In genomic region chr15:38197553-38197952, GRCh38 we compare ENCODE assay signal across 16 cellular contexts. TPM values are rescaled to one million over a fixed set of nuclear protein-coding genes. Genes with fewer than 3 reads are reported as not detected.
DNase-seq lines count a peak whose midpoint lies in the region; ATAC-seq, FAIRE-seq and TF ChIP-seq lines count a peak whose summit lies in the region.
"Had no signal": no experiment of that assay in that cellular context is flagged by ENCODE, and none has a peak within 500 bp of the region (broad histone marks: within the 10 kb centered on the region; RNA-seq: fewer than 3 reads in every experiment).

No MANE protein-coding gene starts in this region.

- H4K20me1 ChIP-seq in HepG2 (ENCODE audit: insufficient read depth, low read length) = no peaks in the 10 kb centered on the region
- H4K20me1 ChIP-seq: BLaER1 treated with 17β-estradiol and CSF1 and Interleukin-3, amounts not matched to agents 10 nM and 100 nM had no signal

- intact Hi-C loops in HepG2 (cut with micrococcal nuclease; ENCODE audit: unreplicated experiment) (no loop called here), right lobe of liver (cut with DNase I) (no loop called here)

- H3K9me3 ChIP-seq in HepG2 (ENCODE audit: low read length) (no peaks in the 10 kb centered on the region), right lobe of liver (no peaks in the 10 kb centered on the region), mesodermal cell (ENCODE audit: control insufficient read depth, low read length) (no peaks in the 10 kb centered on the region)
- H3K9me3 ChIP-seq: BLaER1 treated with 17β-estradiol and CSF1 and Interleukin-3, amounts not matched to agents 10 nM and 100 nM had no signal

- CTCF ChIA-PET in HepG2 (lab: Yijun Ruan, JAX; ENCODE audit: low intra/inter-chr PET ratio, low total read pairs) = no interaction called here

- H3K79me2 ChIP-seq in HepG2 (ENCODE audit: insufficient read depth, low read length) = no peaks in the 10 kb centered on the region

- POLR2A ChIA-PET in HepG2 (lab: Yijun Ruan, JAX) = no interaction called here

- no peak for TF ChIP-seq RAD21 in HepG2 (CRISPR knock-in tag; IDR thresholded peaks at IDR 0.05)

- DNase-seq in HepG2 (ENCODE audit: low spot score) (peak; percentile 26), right lobe of liver (no peak), dermis blood vessel endothelial cell (peak; percentile 28), GF-D8 (lab: John Stamatoyannopoulos, UW) (no peak), NCI-H2081 treated with DMSO at 0.1 percent for 48 hours (lab: John Stamatoyannopoulos, UW) (no peak), GM20000 (ENCODE audit: low spot score) (no peak)
- DNase-seq in stimulated activated naive CD4-positive, alpha-beta T cell (lab: John Stamatoyannopoulos, UW) = no peak
- DNase-seq: CD4-positive, alpha-beta T cell; DMS79; H7 had no signal

- peaks cover 7% of the 10 kb centered on the region; the same call in 1 of the 2 replicates for H3K4me1 ChIP-seq in HepG2 (ENCODE audit: insufficient read depth, low read length)
- no peaks in the 10 kb centered on the region for H3K4me1 ChIP-seq in right lobe of liver
- H3K4me1 ChIP-seq in mesodermal cell (ENCODE audit: control insufficient read depth, insufficient read depth, low read length, poor library complexity, severe bottlenecking) = no peaks in the 10 kb centered on the region
- H3K4me1 ChIP-seq: BLaER1 treated with 17β-estradiol and CSF1 and Interleukin-3, amounts not matched to agents 10 nM and 100 nM had no signal

- 6% methylated on average over 4 of the region's 4 CpGs for WGBS in HepG2 (ENCODE audit: low lambda C conversion rate)
- WGBS in right lobe of liver (ENCODE audit: insufficient coverage, low coverage, low lambda C conversion rate, missing lambda C conversion rate) = 65% methylated on average over 4 of the region's 4 CpGs
- WGBS in mesodermal cell (ENCODE audit: insufficient coverage in 2 of 2), 2 experiments = 88 to 89% methylated on average over 1 of the region's 4 CpGs

- ATAC-seq in HepG2 = no peak
- ATAC-seq in right lobe of liver = no peak
- ATAC-seq: GM23338 had no signal

- no peak for TF ChIP-seq CTCF in HepG2 (CRISPR knock-in tag; IDR thresholded peaks at IDR 0.05)
- no peak for TF ChIP-seq CTCF in right lobe of liver (IDR thresholded peaks at IDR 0.05)
- TF ChIP-seq CTCF in GM20000 (IDR thresholded peaks at IDR 0.05; ENCODE audit: extremely low read depth, missing control alignments) = no peak

- H3K4me2 ChIP-seq in HepG2 (ENCODE audit: low read depth, low read length) = no peak overlapping the region
- H3K4me2 ChIP-seq: BLaER1 treated with 17β-estradiol and CSF1 and Interleukin-3, amounts not matched to agents 10 nM and 100 nM; GM23338 had no signal

- H3K27me3 ChIP-seq in HepG2 (ENCODE audit: control insufficient read depth in 1 of 2, insufficient read depth in 2 of 2, low read length in 2 of 2) (no peaks in the 10 kb centered on the region), right lobe of liver (no peaks in the 10 kb centered on the region)
- H3K27me3 ChIP-seq: BLaER1 treated with 17β-estradiol and CSF1 and Interleukin-3, amounts not matched to agents 10 nM and 100 nM had no signal

- H3K9ac ChIP-seq in HepG2 (ENCODE audit: insufficient read depth, low read depth, low read length) = no peak overlapping the region
- H3K9ac ChIP-seq: BLaER1 treated with 17β-estradiol and CSF1 and Interleukin-3, amounts not matched to agents 10 nM and 100 nM had no signal

- FAIRE-seq in HepG2 (lab: Jason Lieb, UNC) = no peak
- FAIRE-seq: GM12891 had no signal

- no peak overlapping the region for H2AFZ ChIP-seq in HepG2 (ENCODE audit: low read length)
- H2AFZ ChIP-seq: GM23338 had no signal

- H3K36me3 ChIP-seq in HepG2 (replicated peaks in 1 of 2; ENCODE audit: control insufficient read depth in 1 of 2, insufficient read depth in 2 of 2, low read length in 2 of 2) = no peaks in the 10 kb centered on the region
- no peaks in the 10 kb centered on the region for H3K36me3 ChIP-seq in right lobe of liver
- no peaks in the 10 kb centered on the region for H3K36me3 ChIP-seq in mesodermal cell (ENCODE audit: control insufficient read depth, insufficient read depth, low read length)
- H3K36me3 ChIP-seq: BLaER1 treated with 17β-estradiol and CSF1 and Interleukin-3, amounts not matched to agents 10 nM and 100 nM had no signal

- no peak for TF ChIP-seq EP300 in HepG2 (IDR thresholded peaks at IDR 0.05; ENCODE audit: low read depth in 2 of 2, low read length in 2 of 2)
- no peak for TF ChIP-seq EP300 in HepG2 (CRISPR knock-in tag; IDR thresholded peaks at IDR 0.05; ENCODE audit: borderline replicate concordance)

- no TSS peak for BruUV-seq in HepG2 (replicated peaks; lab: Mats Ljungman, UMichigan)

- no peak for TF ChIP-seq POLR2A in HepG2 (IDR thresholded peaks at IDR 0.05; ENCODE audit: insufficient read depth in 1 of 2, low read depth in 2 of 2, low read length in 2 of 2)
- TF ChIP-seq POLR2A in right lobe of liver (IDR thresholded peaks at IDR 0.05) = no peak

- in situ Hi-C loops in HepG2 (cut with HindIII; ENCODE audit: extremely low pct_ligation_motif_present, low pct_unique_long_range_greater_than_20kb) = no loop called here

- H3K4me3 ChIP-seq in HepG2 (replicated peaks in 1 of 3; ENCODE audit: insufficient read depth in 1 of 3, low read depth in 2 of 3, low read length in 3 of 3) (no peak overlapping the region), right lobe of liver (no peak overlapping the region), mesodermal cell (ENCODE audit: extremely low read depth, insufficient read depth, low read length, poor library complexity, severe bottlenecking) (no peak overlapping the region)
- H3K4me3 ChIP-seq: BLaER1 treated with 17β-estradiol and CSF1 and Interleukin-3, amounts not matched to agents 10 nM and 100 nM; GM23338 had no signal

- H3K27ac ChIP-seq in HepG2 (ENCODE audit: extremely low read length, insufficient read depth, low read length) (no peak overlapping the region), right lobe of liver (no peak overlapping the region), mesodermal cell (ENCODE audit: low read depth, low read length, severe bottlenecking) (peak overlapping the region; percentile 77)
- H3K27ac ChIP-seq: 22Rv1; BLaER1 treated with 17β-estradiol and CSF1 and Interleukin-3, amounts not matched to agents 10 nM and 100 nM; HL-60 had no signal

TF ChIP-seq in HepG2, 621 proteins besides CTCF, POLR2A, EP300 and RAD21 (continues in another document):
- TF ChIP-seq ZNF652 (CRISPR knock-in tag; IDR thresholded peaks at IDR 0.05; ENCODE audit: borderline replicate concordance, low read depth) (no peak), SUZ12 (IDR thresholded peaks at IDR 0.05; ENCODE audit: low read depth, low read length) (no peak), ZNF549 (CRISPR knock-in tag; IDR thresholded peaks at IDR 0.05) (no peak), ONECUT2 (CRISPR knock-in tag; IDR thresholded peaks at IDR 0.05) (no peak), MAFF (IDR thresholded peaks at IDR 0.05; ENCODE audit: low read depth, low read length) (no peak), YY1 (IDR thresholded peaks at IDR 0.05; ENCODE audit: insufficient read depth, insufficient replicate concordance, low read depth, low read length) (no peak), HNRNPK (IDR thresholded peaks at IDR 0.05; ENCODE audit: low read depth, low read length, poor library complexity, severe bottlenecking) (no peak)
- TF ChIP-seq, protein P1, sequence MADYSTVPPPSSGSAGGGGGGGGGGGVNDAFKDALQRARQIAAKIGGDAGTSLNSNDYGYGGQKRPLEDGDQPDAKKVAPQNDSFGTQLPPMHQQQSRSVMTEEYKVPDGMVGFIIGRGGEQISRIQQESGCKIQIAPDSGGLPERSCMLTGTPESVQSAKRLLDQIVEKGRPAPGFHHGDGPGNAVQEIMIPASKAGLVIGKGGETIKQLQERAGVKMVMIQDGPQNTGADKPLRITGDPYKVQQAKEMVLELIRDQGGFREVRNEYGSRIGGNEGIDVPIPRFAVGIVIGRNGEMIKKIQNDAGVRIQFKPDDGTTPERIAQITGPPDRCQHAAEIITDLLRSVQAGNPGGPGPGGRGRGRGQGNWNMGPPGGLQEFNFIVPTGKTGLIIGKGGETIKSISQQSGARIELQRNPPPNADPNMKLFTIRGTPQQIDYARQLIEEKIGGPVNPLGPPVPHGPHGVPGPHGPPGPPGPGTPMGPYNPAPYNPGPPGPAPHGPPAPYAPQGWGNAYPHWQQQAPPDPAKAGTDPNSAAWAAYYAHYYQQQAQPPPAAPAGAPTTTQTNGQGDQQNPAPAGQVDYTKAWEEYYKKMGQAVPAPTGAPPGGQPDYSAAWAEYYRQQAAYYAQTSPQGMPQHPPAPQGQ (CRISPR knock-in tag; IDR thresholded peaks at IDR 0.05; ENCODE audit: borderline replicate concordance) = no peak

RNA-seq across cellular contexts. Expression of gene SPRED1, which starts 55.1 kb away (rescaled TPM):
- total RNA-seq in HepG2 (2016; rRNA removed; fragmentation: Illumina TruSeq; extraction: Trizol) (9.4 and 9.6 TPM in 2 replicates), right lobe of liver (1 to 10 TPM; 4.5 to 9.6 (median 5.3) TPM), dermis blood vessel endothelial cell (14.4 and 15.8 TPM in 2 replicates)
- total RNA-seq in HepG2 (2016; cell fraction: cytosol; rRNA removed; fragmentation: Illumina TruSeq; extraction: Trizol; ENCODE audit: low read depth) = 3.8 and 3.9 TPM in 2 replicates
- 8.8 and 10.3 TPM in 2 replicates for total RNA-seq in HepG2 (2016; cell fraction: insoluble cytoplasmic fraction; rRNA removed; fragmentation: Illumina TruSeq; extraction: Trizol)
- total RNA-seq in HepG2 (2016; cell fraction: membrane; rRNA removed; fragmentation: Illumina TruSeq; extraction: Trizol) = 6.7 and 8.9 TPM in 2 replicates
- 9.2 and 11.1 TPM in 2 replicates for total RNA-seq in HepG2 (2016; cell fraction: nucleus; rRNA removed; fragmentation: Illumina TruSeq; extraction: Trizol)
- 3.4 and 3.8 TPM in 2 replicates for polyA plus RNA-seq in HepG2 (2011; rRNA removed)
- polyA plus RNA-seq in HepG2 (2011; cell fraction: cytosol; rRNA removed) = 1.4 and 2.6 TPM in 2 replicates
- 3.3 and 3.7 TPM in 2 replicates for polyA plus RNA-seq in HepG2 (2011; cell fraction: nucleus; rRNA removed)
- 7.2 and 8.0 TPM in 2 replicates for polyA plus RNA-seq in HepG2 (2012)
- 0.54 and 0.76 TPM in 2 replicates for polyA plus RNA-seq in HepG2 (2016; cell fraction: cytosol; fragmentation: Illumina TruSeq; extraction: Trizol; ENCODE audit: low read depth)
- polyA plus RNA-seq in HepG2 (2016; cell fraction: insoluble cytoplasmic fraction; fragmentation: Illumina TruSeq; extraction: Trizol; ENCODE audit: low read depth) = 7.2 and 7.7 TPM in 2 replicates
- polyA plus RNA-seq in HepG2 (2016; cell fraction: membrane; fragmentation: Illumina TruSeq; extraction: Trizol; ENCODE audit: low read depth) = 2.1 and 2.6 TPM in 2 replicates
- 5.9 and 6.9 TPM in 2 replicates for polyA plus RNA-seq in HepG2 (2016; cell fraction: nucleus; fragmentation: Illumina TruSeq; extraction: Trizol; ENCODE audit: insufficient read depth, low read depth)
- 2.6 and 7.2 TPM in 2 replicates for polyA minus RNA-seq in HepG2 (2011; rRNA and poly(A)+ RNA removed; ENCODE audit: low replicate concordance)
- 8.4 and 9.2 TPM in 2 replicates for polyA minus RNA-seq in HepG2 (2011; cell fraction: cytosol; rRNA and poly(A)+ RNA removed)
- 33.1 and 35.3 TPM in 2 replicates for polyA minus RNA-seq in HepG2 (2011; cell fraction: nucleus; rRNA and poly(A)+ RNA removed)
- polyA plus RNA-seq in mesodermal cell (2013, experiment 1 of 2) = 39.5 TPM
- polyA plus RNA-seq in mesodermal cell (2013, experiment 2 of 2) = 37.9 TPM

Comparison
In these comparisons a context has a peak if more than half of its experiments do, and no peak if none do; other contexts are left out.
1. DNase-seq: peak in HepG2 (single experiment) and dermis blood vessel endothelial cell (single experiment); none in right lobe of liver (0 of 3), GF-D8 (single experiment), NCI-H2081 treated with DMSO at 0.1 percent for 48 hours (single experiment), stimulated activated naive CD4-positive, alpha-beta T cell (0 of 6) and GM20000 (single experiment).